Comparison of ENCODE assay signal across 9 cellular contexts in genomic region chr4:52711834-52712171, GRCh38. TPM values are rescaled to one million over a fixed set of nuclear protein-coding genes. Genes with fewer than 3 reads are reported as not detected.
A peak's percentile ranks its signal among the peaks of the same experiment; 100 is the strongest.
DNase-seq lines count a peak whose midpoint lies in the region; ATAC-seq, FAIRE-seq and TF ChIP-seq lines count a peak whose summit lies in the region.
"Had no signal": no experiment of that assay in that cellular context is flagged by ENCODE, and none has a peak within 500 bp of the region (broad histone marks: within the 10 kb centered on the region; RNA-seq: fewer than 3 reads in every experiment).

No MANE protein-coding gene starts in this region.

- peak overlapping the region; percentile 79 for H3K4me3 Mint-ChIP-seq in astrocyte (ENCODE audit: unreplicated experiment)

- 20 to 22% methylated on average over 9 of the region's 9 CpGs for WGBS in heart right ventricle, 2 donors

- intact Hi-C loops in heart right ventricle (cut with DNase I), result loop anchor here in 8 of 10 donors (1.0 to 10.0 kb wide), 12 partner anchors 10 to 273 kb away; partner anchors contain the start of genes RASL11B (in 5 of the 8) and USP46 (in 4 of the 8)
- intact Hi-C loops in Right ventricle myocardium inferior (cut with DNase I), result loop anchor here (1.0 to 10.0 kb wide), 5 partner anchors 49 to 1523 kb away; no protein-coding TSS in a partner anchor

- H3K36me3 Mint-ChIP-seq in astrocyte (ENCODE audit: low read depth, unreplicated experiment), result peaks cover 6% of the 10 kb centered on the region

- H3K27me3 Mint-ChIP-seq in astrocyte (ENCODE audit: low read depth, unreplicated experiment), result no peaks in the 10 kb centered on the region

- no peak overlapping the region for H3K9ac ChIP-seq in astrocyte (ENCODE audit: low read length)

- H3K27me3 ChIP-seq in heart right ventricle, result no peaks in the 10 kb centered on the region
- H3K27me3 ChIP-seq in astrocyte (ENCODE audit: insufficient read depth, low read length), result no peaks in the 10 kb centered on the region
- H3K27me3 ChIP-seq in muscle layer of duodenum (ENCODE audit: low read depth, low read length), result no peaks in the 10 kb centered on the region

- H3K9me3 ChIP-seq in heart right ventricle (no peaks in the 10 kb centered on the region), astrocyte (ENCODE audit: insufficient read depth, low read depth, low read length) (no peaks in the 10 kb centered on the region), muscle layer of duodenum (ENCODE audit: control insufficient read depth in 1 of 2, low read length in 2 of 2) (no peaks in the 10 kb centered on the region)

- H2AFZ ChIP-seq in astrocyte (ENCODE audit: low read depth, low read length), result peak overlapping the region; percentile 92

- peaks cover 28% of the 10 kb centered on the region for H3K79me2 ChIP-seq in astrocyte (ENCODE audit: insufficient read depth, low read length)

- H3K27ac Mint-ChIP-seq in astrocyte (ENCODE audit: unreplicated experiment), result peak overlapping the region; percentile 23

- H3K4me3 ChIP-seq in heart right ventricle, result peak overlapping the region in 7 of 10 donors; percentile 81 to 97 (median 88)
- peak overlapping the region; percentile 48 for H3K4me3 ChIP-seq in astrocyte (ENCODE audit: insufficient read depth, low read depth, low read length)
- peak overlapping the region; percentile 47 to 88 for H3K4me3 ChIP-seq in muscle layer of duodenum (ENCODE audit: low read depth in 1 of 2, low read length in 2 of 2)

- H3K27ac ChIP-seq in heart right ventricle (peak overlapping the region in 8 of 10 donors; percentile 10 to 97 (median 78)), astrocyte (ENCODE audit: low read depth, low read length) (no peak overlapping the region), muscle layer of duodenum (ENCODE audit: low read length) (no peak overlapping the region)

- ATAC-seq in heart right ventricle (peak in 1 of 8 donors; percentile 2), Right ventricle myocardium inferior (no peak), HG03175 (IDR thresholded peaks at IDR 0.05; ENCODE audit: unreplicated experiment) (peak; percentile 3)

- peaks cover 23% of the 10 kb centered on the region for H3K4me1 Mint-ChIP-seq in astrocyte (ENCODE audit: low read depth, unreplicated experiment)

- peaks cover 0 to 33% (median 6%) of the 10 kb centered on the region in 9 donors for H3K36me3 ChIP-seq in heart right ventricle
- H3K36me3 ChIP-seq in astrocyte (ENCODE audit: insufficient read depth, low read length), result peaks cover 31% of the 10 kb centered on the region
- H3K36me3 ChIP-seq in muscle layer of duodenum (ENCODE audit: control insufficient read depth in 1 of 2, insufficient read depth in 2 of 2, low read length in 2 of 2), result peaks cover 0 to 7% of the 10 kb centered on the region in 2 donors

- peaks cover 11% of the 10 kb centered on the region for H4K20me1 ChIP-seq in astrocyte (ENCODE audit: insufficient read depth, low read length)

- H3K9me3 Mint-ChIP-seq in astrocyte (ENCODE audit: unreplicated experiment), result no peaks in the 10 kb centered on the region

- peak overlapping the region; percentile 94 for H3K4me2 ChIP-seq in astrocyte (ENCODE audit: low read length)

- H3K4me1 ChIP-seq in heart right ventricle (peaks cover 0 to 41% (median 29%) of the 10 kb centered on the region in 9 donors), astrocyte (ENCODE audit: insufficient read depth, low read length) (peaks cover 26% of the 10 kb centered on the region), muscle layer of duodenum (ENCODE audit: control insufficient read depth in 1 of 2, insufficient read depth in 2 of 2, low read length in 2 of 2) (peaks cover 4 to 18% of the 10 kb centered on the region in 2 donors)

- FAIRE-seq in astrocyte (lab: Jason Lieb, UNC), result no peak
- FAIRE-seq: islet of Langerhans had no signal

- TF ChIP-seq CTCF in heart right ventricle (IDR thresholded peaks at IDR 0.05) (no peak), astrocyte (IDR thresholded peaks at IDR 0.05; ENCODE audit: insufficient read depth, low read depth, low read length) (no peak)

- DNase-seq in heart right ventricle, result no peak
- no peak for DNase-seq in Right ventricle myocardium inferior (ENCODE audit: missing footprints)
- DNase-seq in astrocyte (ENCODE audit: low read depth), result no peak
- DNase-seq in NCI-H748 (lab: John Stamatoyannopoulos, UW; ENCODE audit: unreplicated experiment), result no peak
- no peak for DNase-seq in DMS153 (lab: John Stamatoyannopoulos, UW)
- DNase-seq in stimulated activated CD4-positive, alpha-beta T cell treated with anti-CD3 and anti-CD28 coated beads, Interleukin-4, amount 100 ng/mL, for 1 hour, result no peak

RNA-seq across cellular contexts. Expression of gene ERVMER34-1, which starts 39.4 kb away (rescaled TPM):
- total RNA-seq in heart right ventricle (10 to 100 TPM in 1 of 10 donors, 1 to 10 TPM in 9; 1.5 to 10.2 (median 4.1) TPM), Right ventricle myocardium inferior (5.3 TPM), astrocyte (0.29 and 0.32 TPM in 2 replicates)
- 1 to 10 TPM; 1.3 to 2.6 TPM for polyA plus RNA-seq in heart right ventricle

RNA-seq across cellular contexts. Expression of gene USP46, which starts 52.7 kb away (rescaled TPM):
- 100 to 1,000 TPM in 1 of 10 donors, 10 to 100 TPM in 9; 46.8 to 113 (median 74.8) TPM for total RNA-seq in heart right ventricle
- polyA plus RNA-seq in heart right ventricle, result 10 to 100 TPM in 1 of 2 donors, 1 to 10 TPM in 1; 4.8 to 10.9 TPM
- total RNA-seq in Right ventricle myocardium inferior, result 65.1 TPM
- total RNA-seq in astrocyte, result 51.2 and 59.0 TPM in 2 replicates

Comparison
In these comparisons a context has a peak if more than half of its experiments do, and no peak if none do; other contexts are left out.
1. H3K27ac ChIP-seq: peak in heart right ventricle (8 of 10); none in astrocyte (single experiment) and muscle layer of duodenum (single experiment).
2. Peak in every context shown above with its lines, with median percentiles within 50 percentile points of each other: H3K4me3 ChIP-seq.